Comparison of ENCODE assay signal across 37 cellular contexts in genomic region chr20:19599200-19599599, GRCh38.
A peak's percentile ranks its signal among the peaks of the same experiment; 100 is the strongest.
DNase-seq lines count a peak whose midpoint lies in the region; ATAC-seq, FAIRE-seq and TF ChIP-seq lines count a peak whose summit lies in the region.
"Had no signal": no experiment of that assay in that cellular context is flagged by ENCODE, and none has a peak within 500 bp of the region (broad histone marks: within the 10 kb centered on the region; RNA-seq: fewer than 3 reads in every experiment).

No MANE protein-coding gene starts in this region.

- no peak for FAIRE-seq in H1 (lab: Jason Lieb, UNC)
- FAIRE-seq: A204.1, A549, D721Med had no signal

- H3K79me2 ChIP-seq in H1 (ENCODE audit: control insufficient read depth in 1 of 2, insufficient read depth in 2 of 2, low read length in 2 of 2): no peaks in the 10 kb centered on the region

- no peak overlapping the region for H2BK12ac ChIP-seq in H1 (ENCODE audit: low read depth, low read length)
- H2BK12ac ChIP-seq in neuronal stem cell (ENCODE audit: low read length): no peak overlapping the region

- H3K36me3 Mint-ChIP-seq in stimulated activated memory B cell treated with anti-CD40 and anti-IgM and Interleukin-4, amounts not matched to agents 10 μg/mL and 1 μg/mL and 100 μg/mL, for 72 hours: no peaks in the 10 kb centered on the region
- H3K36me3 Mint-ChIP-seq: CD14-positive monocyte; CD4-positive, alpha-beta memory T cell; CD4-positive, CD25-positive, alpha-beta regulatory T cell; CD8-positive, alpha-beta memory T cell; CD8-positive, alpha-beta T cell had no signal

- H2AK5ac ChIP-seq in H1 (ENCODE audit: low read depth, low read length): peak overlapping the region; percentile 28; the same call in 1 of the 2 replicates
- no peak overlapping the region for H2AK5ac ChIP-seq in neuronal stem cell (ENCODE audit: low read depth, low read length)

- H3K9ac ChIP-seq in H1 (replicated peaks in 1 of 4; ENCODE audit: extremely low read depth in 1 of 4, low read depth in 3 of 4, low read length in 3 of 4) (no peak overlapping the region), neuronal stem cell (ENCODE audit: low read depth, low read length, poor library complexity) (peak overlapping the region; percentile 53)
- H3K9ac ChIP-seq: BLaER1; BLaER1 treated with 17β-estradiol and CSF1 and Interleukin-3, amounts not matched to agents 10 nM and 100 nM had no signal

- H3K9me3 Mint-ChIP-seq in stimulated activated naive CD8-positive, alpha-beta T cell treated with anti-CD3 and anti-CD28 coated beads, Interleukin-15, amount 100 ng/mL, for 72 hours: no peaks in the 10 kb centered on the region
- no peaks in the 10 kb centered on the region for H3K9me3 Mint-ChIP-seq in stimulated activated memory B cell treated with anti-CD40 and anti-IgM and Interleukin-4, amounts not matched to agents 10 μg/mL and 1 μg/mL and 100 μg/mL, for 72 hours
- H3K9me3 Mint-ChIP-seq: CD14-positive monocyte; CD4-positive, alpha-beta T cell; CD8-positive, alpha-beta T cell had no signal

- H3K23ac ChIP-seq in H1 (ENCODE audit: insufficient read length): no peak overlapping the region
- no peak overlapping the region for H3K23ac ChIP-seq in neuronal stem cell (ENCODE audit: low read depth, low read length, poor library complexity)

- H2BK15ac ChIP-seq in H1 (ENCODE audit: low read length): no peak overlapping the region
- no peak overlapping the region for H2BK15ac ChIP-seq in neuronal stem cell (ENCODE audit: low read length)

- no peak overlapping the region for H3K4me3 Mint-ChIP-seq in stimulated activated naive CD8-positive, alpha-beta T cell treated with anti-CD3 and anti-CD28 coated beads, Interleukin-15, amount 100 ng/mL, for 72 hours
- H3K4me3 Mint-ChIP-seq in stimulated activated memory B cell treated with anti-CD40 and anti-IgM and Interleukin-4, amounts not matched to agents 10 μg/mL and 1 μg/mL and 100 μg/mL, for 72 hours: no peak overlapping the region
- H3K4me3 Mint-ChIP-seq: B cell; CD14-positive monocyte; CD4-positive, alpha-beta memory T cell; CD4-positive, alpha-beta T cell; CD4-positive, CD25-positive, alpha-beta regulatory T cell; CD8-positive, alpha-beta memory T cell; CD8-positive, alpha-beta T cell had no signal

- H2BK5ac ChIP-seq in H1 (ENCODE audit: low read depth, low read length) (no peak overlapping the region), neuronal stem cell (ENCODE audit: low read length) (no peak overlapping the region)

- H2BK20ac ChIP-seq in H1 (ENCODE audit: low read length): no peak overlapping the region; the same call in 1 of the 2 replicates

- no peak overlapping the region for H2BK120ac ChIP-seq in H1 (replicated peaks; ENCODE audit: low read depth, low read length)
- no peak overlapping the region for H2BK120ac ChIP-seq in neuronal stem cell (ENCODE audit: low read depth, low read length)

- H3K4me2 ChIP-seq in H1 (ENCODE audit: insufficient read depth in 1 of 2, low read depth in 2 of 2, low read length in 2 of 2) (no peak overlapping the region), neuronal stem cell (ENCODE audit: insufficient read depth, low read length, poor library complexity, severe bottlenecking) (no peak overlapping the region)
- H3K4me2 ChIP-seq: A549; BLaER1; BLaER1 treated with 17β-estradiol and CSF1 and Interleukin-3, amounts not matched to agents 10 nM and 100 nM had no signal

- TF ChIP-seq EP300 in H1 (IDR thresholded peaks at IDR 0.05; ENCODE audit: borderline replicate concordance in 1 of 2, low read depth in 2 of 2, low read length in 2 of 2): no peak

- no peak overlapping the region for H3K14ac ChIP-seq in H1 (ENCODE audit: insufficient read length)
- H3K14ac ChIP-seq in neuronal stem cell (ENCODE audit: low read length): no peak overlapping the region

- no peaks in the 10 kb centered on the region for H3K27me3 Mint-ChIP-seq in stimulated activated naive CD8-positive, alpha-beta T cell treated with anti-CD3 and anti-CD28 coated beads, Interleukin-15, amount 100 ng/mL, for 72 hours
- H3K27me3 Mint-ChIP-seq in stimulated activated memory B cell treated with anti-CD40 and anti-IgM and Interleukin-4, amounts not matched to agents 10 μg/mL and 1 μg/mL and 100 μg/mL, for 72 hours: peaks cover 23% of the 10 kb centered on the region
- H3K27me3 Mint-ChIP-seq: CD4-positive, alpha-beta T cell; CD4-positive, CD25-positive, alpha-beta regulatory T cell had no signal

- DNase-seq in stimulated activated naive CD8-positive, alpha-beta T cell treated with anti-CD3 and anti-CD28 coated beads, Interleukin-15, amount 100 ng/mL, for 72 hours: no peak
- DNase-seq in stimulated activated naive CD8-positive, alpha-beta T cell treated with anti-CD3 and anti-CD28 coated beads, Interleukin-15, Interleukin-2, amounts not matched to agents 100 U/mL and 50 U/mL, for 24 hours: no peak
- DNase-seq in H1 (ENCODE audit: low read depth in 1 of 2, low spot score in 2 of 2): no peak
- DNase-seq in neuronal stem cell (ENCODE audit: low spot score): no peak
- DNase-seq in NCI-H82 treated with DMSO at 0.1 percent for 48 hours (lab: John Stamatoyannopoulos, UW; ENCODE audit: unreplicated experiment): no peak
- no peak for DNase-seq in HUDEP-2 (lab: John Stamatoyannopoulos, UW; ENCODE audit: unreplicated experiment in 76 of 76)
- no peak for DNase-seq in Ammon's horn (ENCODE audit: low spot score)
- DNase-seq: 8988T; ACHN; AML-193; BE2C; C1 segment of cervical spinal cord; Caco-2; Calu3; CD4-positive, alpha-beta memory T cell; CD4-positive, alpha-beta T cell; CD4-positive, CD25-positive, alpha-beta regulatory T cell; CD8-positive, alpha-beta memory T cell; CD8-positive, alpha-beta T cell; COR-L47; DMS 273 treated with DMSO at 0.1 percent for 48 hours; DMS153; DMS53; DMS79; DMS79 treated with DMSO at 0.1 percent for 48 hours; DND-41; EL had no signal

- H3K4me3 ChIP-seq in H1 (ENCODE audit: extremely low read depth in 1 of 4, insufficient read depth in 2 of 4, low read depth in 3 of 4, low read length in 4 of 4) (no peak overlapping the region), neuronal stem cell (ENCODE audit: low read length in 2 of 2) (no peak overlapping the region)
- H3K4me3 ChIP-seq: A549; BLaER1; BLaER1 treated with 17β-estradiol and CSF1 and Interleukin-3, amounts not matched to agents 10 nM and 100 nM had no signal

- H4K91ac ChIP-seq in H1 (replicated peaks; ENCODE audit: insufficient read length, low read length): no peak overlapping the region
- H4K91ac ChIP-seq in neuronal stem cell (ENCODE audit: low read depth, low read length, poor library complexity): no peak overlapping the region

- H3K79me1 ChIP-seq in H1 (ENCODE audit: low read depth, low read length): no peaks in the 10 kb centered on the region
- no peaks in the 10 kb centered on the region for H3K79me1 ChIP-seq in neuronal stem cell (ENCODE audit: low read depth, low read length)

- H4K8ac ChIP-seq in H1 (ENCODE audit: extremely low read depth, insufficient read depth, low read length): no peak overlapping the region
- no peak overlapping the region for H4K8ac ChIP-seq in neuronal stem cell (ENCODE audit: low read depth, low read length)

- H3K4me1 Mint-ChIP-seq in stimulated activated naive CD8-positive, alpha-beta T cell treated with anti-CD3 and anti-CD28 coated beads, Interleukin-15, amount 100 ng/mL, for 72 hours: no peaks in the 10 kb centered on the region
- H3K4me1 Mint-ChIP-seq in stimulated activated memory B cell treated with anti-CD40 and anti-IgM and Interleukin-4, amounts not matched to agents 10 μg/mL and 1 μg/mL and 100 μg/mL, for 72 hours: no peaks in the 10 kb centered on the region
- H3K4me1 Mint-ChIP-seq: B cell; CD14-positive monocyte; CD4-positive, alpha-beta memory T cell; CD4-positive, CD25-positive, alpha-beta regulatory T cell; CD8-positive, alpha-beta memory T cell had no signal

- H3K27me3 ChIP-seq in H1 (replicated peaks in 1 of 4; ENCODE audit: control insufficient read depth in 3 of 4, extremely low read depth in 1 of 4, insufficient read depth in 3 of 4, low read length in 3 of 4): no peaks in the 10 kb centered on the region
- H3K27me3 ChIP-seq in neuronal stem cell (ENCODE audit: control insufficient read depth in 3 of 3, insufficient read depth in 3 of 3, low read depth in 1 of 3, low read length in 3 of 3): no peaks in the 10 kb centered on the region
- H3K27me3 ChIP-seq: BE2C; BLaER1; BLaER1 treated with 17β-estradiol and CSF1 and Interleukin-3, amounts not matched to agents 10 nM and 100 nM had no signal

- no peak overlapping the region for H2AFZ ChIP-seq in H1 (ENCODE audit: low read length)
- no peak overlapping the region for H2AFZ ChIP-seq in neuronal stem cell (ENCODE audit: low read length)

- 94% methylated on average over 20 of the region's 20 CpGs; no CpG with 5 or more reads in 1 of the 2 experiments for WGBS in H1 (ENCODE audit: extremely low coverage in 1 of 2, insufficient coverage in 1 of 2, insufficient read length in 1 of 2, insufficient replicate concordance in 2 of 2, low coverage in 1 of 2, low lambda C conversion rate in 2 of 2, missing lambda C conversion rate in 1 of 2), 2 experiments
- WGBS in neuronal stem cell (ENCODE audit: extremely low coverage in 2 of 2, insufficient read length in 2 of 2, insufficient replicate concordance in 1 of 2), 2 donors: no CpG with 5 or more reads among the region's 20 CpGs

- H4K5ac ChIP-seq in H1 (ENCODE audit: insufficient read length, low read depth, low read length): no peak overlapping the region

- no peak overlapping the region for H3K56ac ChIP-seq in H1 (replicated peaks; ENCODE audit: insufficient read length, low read depth, low read length)

- H3K27ac Mint-ChIP-seq in stimulated activated naive CD8-positive, alpha-beta T cell treated with anti-CD3 and anti-CD28 coated beads, Interleukin-15, amount 100 ng/mL, for 72 hours: no peak overlapping the region
- no peak overlapping the region for H3K27ac Mint-ChIP-seq in stimulated activated memory B cell treated with anti-CD40 and anti-IgM and Interleukin-4, amounts not matched to agents 10 μg/mL and 1 μg/mL and 100 μg/mL, for 72 hours
- H3K27ac Mint-ChIP-seq: B cell; CD4-positive, alpha-beta memory T cell; CD4-positive, alpha-beta T cell; CD4-positive, CD25-positive, alpha-beta regulatory T cell; CD8-positive, alpha-beta memory T cell; CD8-positive, alpha-beta T cell had no signal

- TF ChIP-seq CTCF in H1 (IDR thresholded peaks at IDR 0.05; ENCODE audit: control extremely low read depth in 1 of 3, insufficient read depth in 1 of 3, low read depth in 1 of 3, low read length in 3 of 3): no peak

- CTCF ChIA-PET in H1 (lab: Charles Lee; ENCODE audit: partially characterized antibody): interaction anchor here (1.0 to 8.6 kb wide), 6 partner anchors 12 to 60 kb away, joined by 3 to 46 read pairs (median 6); no protein-coding TSS in a partner anchor

- H3K4me1 ChIP-seq in H1 (replicated peaks in 1 of 4; ENCODE audit: control insufficient read depth in 3 of 4, insufficient read depth in 4 of 4, low read length in 3 of 4) (peaks cover 0 to 3% (median 1%) of the 10 kb centered on the region in 4 experiments; a peak in 4 of 7 replicates), neuronal stem cell (ENCODE audit: control insufficient read depth in 2 of 2, insufficient read depth in 1 of 2, low read depth in 1 of 2, low read length in 2 of 2) (no peaks in the 10 kb centered on the region)
- H3K4me1 ChIP-seq: A549, BE2C, Caco-2 had no signal

- H3K27ac ChIP-seq in H1 (ENCODE audit: low read depth, low read length) (no peak overlapping the region), neuronal stem cell (replicated peaks; ENCODE audit: low read length) (no peak overlapping the region)
- H3K27ac ChIP-seq: 22Rv1; A549; BLaER1; BLaER1 treated with 17β-estradiol and CSF1 and Interleukin-3, amounts not matched to agents 10 nM and 100 nM; C4-2B had no signal

- no peak for TF ChIP-seq RAD21 in H1 (IDR thresholded peaks at IDR 0.05 in 1 of 2, conservative IDR thresholded peaks at IDR 0.05 in 1 of 2; ENCODE audit: low read depth in 2 of 2, low read length in 2 of 2)

- no peak for TF ChIP-seq POLR2A in H1 (IDR thresholded peaks at IDR 0.05; ENCODE audit: control extremely low read depth in 1 of 2, low read depth in 2 of 2, low read length in 2 of 2)

- POLR2A ChIA-PET in H1 (lab: Charles Lee; ENCODE audit: partially characterized antibody): no interaction called here

- ATAC-seq in stimulated activated naive CD8-positive, alpha-beta T cell treated with anti-CD3 and anti-CD28 coated beads, Interleukin-15, amount 100 ng/mL, for 72 hours: peak; percentile 60
- no peak for ATAC-seq in stimulated activated naive CD8-positive, alpha-beta T cell treated with anti-CD3 and anti-CD28 coated beads, Interleukin-15, Interleukin-2, amounts not matched to agents 100 U/mL and 50 U/mL, for 24 hours
- peak; percentile 47 for ATAC-seq in stimulated activated memory B cell treated with anti-CD40 and anti-IgM and Interleukin-4, amounts not matched to agents 10 μg/mL and 1 μg/mL and 100 μg/mL, for 72 hours
- ATAC-seq: A549; CD8-positive, alpha-beta T cell had no signal

- no peaks in the 10 kb centered on the region for H3K36me3 ChIP-seq in H1 (ENCODE audit: control insufficient read depth in 2 of 4, insufficient read depth in 4 of 4, low read length in 3 of 4)
- H3K36me3 ChIP-seq in neuronal stem cell (replicated peaks in 1 of 2; ENCODE audit: control insufficient read depth in 2 of 2, insufficient read depth in 2 of 2, low read length in 2 of 2): no peaks in the 10 kb centered on the region
- H3K36me3 ChIP-seq: BE2C; BLaER1; BLaER1 treated with 17β-estradiol and CSF1 and Interleukin-3, amounts not matched to agents 10 nM and 100 nM had no signal

- H4K20me1 ChIP-seq in H1 (replicated peaks in 1 of 2; ENCODE audit: control insufficient read depth in 1 of 2, insufficient read depth in 2 of 2, low read length in 2 of 2): no peaks in the 10 kb centered on the region
- H4K20me1 ChIP-seq: BLaER1; BLaER1 treated with 17β-estradiol and CSF1 and Interleukin-3, amounts not matched to agents 10 nM and 100 nM had no signal

- H3K9me3 ChIP-seq in H1 (ENCODE audit: insufficient read depth in 2 of 2, low read depth in 1 of 2, low read length in 1 of 2) (no peaks in the 10 kb centered on the region), neuronal stem cell (replicated peaks in 1 of 2; ENCODE audit: control insufficient read depth in 2 of 2, insufficient read depth in 1 of 2, low read depth in 1 of 2, low read length in 2 of 2) (no peaks in the 10 kb centered on the region)
- H3K9me3 ChIP-seq: A549; BE2C; BLaER1; BLaER1 treated with 17β-estradiol and CSF1 and Interleukin-3, amounts not matched to agents 10 nM and 100 nM; Caco-2 had no signal

- H3K4ac ChIP-seq in H1 (replicated peaks; ENCODE audit: insufficient read length, low read depth, low read length) (no peak overlapping the region), neuronal stem cell (ENCODE audit: low read length) (no peak overlapping the region)

- H3K18ac ChIP-seq in H1 (ENCODE audit: extremely low read depth, low read length) (no peak overlapping the region), neuronal stem cell (ENCODE audit: low read length) (no peak overlapping the region)

- no peaks in the 10 kb centered on the region for H3K23me2 ChIP-seq in H1 (ENCODE audit: low read depth, low read length)
